In the genomic region with DNA sequence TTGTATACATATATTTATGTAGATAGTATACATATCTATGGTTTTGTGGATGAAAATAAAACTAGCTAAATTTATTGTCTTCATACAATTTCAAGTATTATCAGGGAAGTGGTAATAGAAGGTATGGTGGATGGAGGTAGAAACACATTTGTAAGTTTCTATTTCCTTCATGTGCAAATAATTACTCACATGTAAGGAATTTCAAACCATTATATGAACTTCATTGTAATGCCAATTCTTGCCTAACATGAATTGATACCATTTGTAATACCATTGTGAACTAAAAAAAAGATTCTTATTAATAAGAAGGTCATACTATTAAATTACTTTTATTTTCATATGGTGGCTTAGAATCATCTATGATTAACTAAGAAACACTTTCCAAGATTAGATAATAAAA, we compare ENCODE assay signal across 23 cellular contexts. TPM values are rescaled to one million over a fixed set of nuclear protein-coding genes. Genes with fewer than 3 reads are reported as not detected.
DNase-seq lines count a peak whose midpoint lies in the region; ATAC-seq, FAIRE-seq and TF ChIP-seq lines count a peak whose summit lies in the region.
"Had no signal": no experiment of that assay in that cellular context is flagged by ENCODE, and none has a peak within 500 bp of the region (broad histone marks: within the 10 kb centered on the region; RNA-seq: fewer than 3 reads in every experiment).

No MANE protein-coding gene starts in this region.

- ATAC-seq in GM21825 (IDR thresholded peaks at IDR 0.05; ENCODE audit: unreplicated experiment), result no peak
- ATAC-seq: A549, GM23338, HCT116 had no signal

- H3K27me3 ChIP-seq in bronchial epithelial cell (ENCODE audit: control insufficient read depth, insufficient read depth, low read length) (no peaks in the 10 kb centered on the region), uterus (no peaks in the 10 kb centered on the region)

- no peak overlapping the region for H3K4me3 ChIP-seq in bronchial epithelial cell (ENCODE audit: low read depth, low read length)
- H3K4me3 ChIP-seq in uterus, result no peak overlapping the region
- H3K4me3 ChIP-seq: A549, GM23338 had no signal

- H3K36me3 ChIP-seq in bronchial epithelial cell (ENCODE audit: control insufficient read depth, insufficient read depth, low read length) (no peaks in the 10 kb centered on the region), uterus (no peaks in the 10 kb centered on the region)

- no peak for TF ChIP-seq POLR2A in uterus (IDR thresholded peaks at IDR 0.05)

- no peak for TF ChIP-seq CTCF in bronchial epithelial cell (IDR thresholded peaks at IDR 0.05; ENCODE audit: insufficient read depth, low read length, severe bottlenecking)
- no peak for TF ChIP-seq CTCF in uterus (IDR thresholded peaks at IDR 0.05)

- DNase-seq in DMS53 treated with DMSO at 0.1 percent for 48 hours (lab: John Stamatoyannopoulos, UW; ENCODE audit: unreplicated experiment) (peak; percentile 22), bronchial epithelial cell (ENCODE audit: low read depth) (peak; percentile 59), frontal cortex (ENCODE audit: low spot score in 2 of 2) (no peak), renal cortical epithelial cell (ENCODE audit: low read depth) (peak; percentile 67), uterus (no peak), COLO829 (ENCODE audit: low spot score) (no peak)
- DNase-seq in activated effector memory CD4-positive, alpha-beta T cell treated with Interleukin-2 at 50 U/mL for 16 hours, result no peak
- DNase-seq: 8988T; ACHN; C1 segment of cervical spinal cord; Caco-2; CD4-positive, alpha-beta memory T cell; DMS153; DMS79 treated with DMSO at 0.1 percent for 48 hours; GF-D8; H9 had no signal

- FAIRE-seq in bronchial epithelial cell (lab: Jason Lieb, UNC), result no peak
- FAIRE-seq in frontal cortex (lab: Jason Lieb, UNC), result peak; percentile 36
- FAIRE-seq: A549, GM12891, GM18507 had no signal

- intact Hi-C loops in uterus (cut with DNase I; ENCODE audit: low total_unique reads), result no loop called here

- H3K4me1 ChIP-seq in uterus, result no peaks in the 10 kb centered on the region
- H3K4me1 ChIP-seq: A549, Caco-2 had no signal

- no peak overlapping the region for H3K27ac ChIP-seq in uterus
- H3K27ac ChIP-seq: A549 had no signal

- H3K9me3 ChIP-seq in uterus, result no peaks in the 10 kb centered on the region
- H3K9me3 ChIP-seq: A549, Caco-2 had no signal

RNA-seq across cellular contexts. Expression of gene PPFIA2, which starts 20.1 kb away (rescaled TPM):
- total RNA-seq in bronchial epithelial cell (0.26 TPM in 1 of 2 replicates, not detected in the other), frontal cortex (152 TPM), renal cortical epithelial cell (0.87 and 6.2 TPM in 2 replicates), uterus (10 to 100 TPM in 2 of 4 donors, 1 to 10 TPM in 1, not detected in 1; 5.4 to 19.5 (median 18.5) TPM)
- total RNA-seq: Caco-2; CD4-positive, alpha-beta memory T cell; G401 had no signal

Comparison
In these comparisons a context has a peak if more than half of its experiments do, and no peak if none do; other contexts are left out.
1. DNase-seq: peak in DMS53 treated with DMSO at 0.1 percent for 48 hours (single experiment), bronchial epithelial cell (single experiment) and renal cortical epithelial cell (single experiment); none in frontal cortex (0 of 2), uterus (0 of 2), activated effector memory CD4-positive, alpha-beta T cell treated with Interleukin-2 at 50 U/mL for 16 hours (single experiment) and COLO829 (single experiment).